In the genomic region with DNA sequence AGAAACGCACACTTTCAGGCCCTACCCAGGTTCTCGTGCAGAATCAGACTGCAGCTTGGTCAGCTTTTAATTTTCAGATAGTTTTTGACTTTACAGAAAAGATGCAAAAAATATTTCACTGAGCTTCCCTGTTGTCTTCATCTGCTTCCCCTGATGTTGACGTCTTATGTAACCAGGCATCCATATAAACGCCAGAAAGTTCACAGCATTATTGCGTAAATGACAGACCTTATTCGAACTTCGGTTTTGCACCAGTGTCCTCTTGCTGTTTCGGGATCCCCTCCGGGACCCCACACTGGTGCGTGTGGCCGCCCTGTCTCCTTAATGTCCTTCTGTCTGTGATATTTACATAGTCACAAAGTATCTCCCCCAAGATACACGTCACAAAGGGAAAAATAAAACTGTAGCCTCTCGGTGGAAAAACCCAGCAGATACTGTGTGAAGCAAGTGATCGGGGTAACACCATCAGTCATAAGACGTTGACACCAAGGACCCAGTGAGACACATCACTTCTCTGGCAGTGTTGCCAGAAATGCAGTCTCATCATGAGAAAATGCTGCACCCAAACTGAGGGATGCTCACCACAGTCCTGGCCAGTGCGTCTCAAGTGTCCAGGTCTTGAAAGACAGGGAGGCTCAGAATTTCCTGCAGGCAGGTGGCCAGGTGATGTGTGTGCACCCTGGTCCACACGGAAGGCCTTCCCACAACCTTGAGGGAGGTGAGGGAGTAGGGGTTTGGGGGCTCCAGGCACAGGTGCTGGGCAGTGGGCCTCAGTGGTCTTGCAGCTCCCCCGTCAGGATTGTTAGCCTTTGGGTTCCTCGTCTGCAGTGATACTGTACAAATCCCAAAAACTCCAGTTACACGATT, we compare ENCODE assay signal across 9 cellular contexts. TPM values are rescaled to one million over a fixed set of nuclear protein-coding genes. Genes with fewer than 3 reads are reported as not detected.
A peak's percentile ranks its signal among the peaks of the same experiment; 100 is the strongest.
DNase-seq lines count a peak whose midpoint lies in the region; ATAC-seq and TF ChIP-seq lines count a peak whose summit lies in the region.
"Had no signal": no experiment of that assay in that cellular context is flagged by ENCODE, and none has a peak within 500 bp of the region (broad histone marks: within the 10 kb centered on the region; RNA-seq: fewer than 3 reads in every experiment).

No MANE protein-coding gene starts in this region.

- H3K27ac Mint-ChIP-seq in activated naive CD8-positive, alpha-beta T cell treated with anti-CD3 and anti-CD28 coated beads, Interleukin-2, amount 10 ng/mL, durations not matched to agents 7 days and 5 days: peak overlapping the region; percentile 97
- peak overlapping the region; percentile 92 for H3K27ac Mint-ChIP-seq in type B pancreatic cell

- TF ChIP-seq CTCF in left lung (IDR thresholded peaks at IDR 0.05): no peak
- TF ChIP-seq CTCF in type B pancreatic cell (conservative IDR thresholded peaks at IDR 0.05): no peak
- no peak for TF ChIP-seq CTCF in GM20000 (IDR thresholded peaks at IDR 0.05; ENCODE audit: extremely low read depth, missing control alignments)

- POLR2A ChIA-PET in activated naive CD8-positive, alpha-beta T cell treated with anti-CD3 and anti-CD28 coated beads, Interleukin-2, amount 10 ng/mL, durations not matched to agents 7 days and 5 days (lab: Charles Lee): interaction anchor here (0.8 to 1.5 kb wide), 5 partner anchors 12 to 1237 kb away, joined by 3 to 15 read pairs (median 6); no protein-coding TSS in a partner anchor

- no peaks in the 10 kb centered on the region for H3K9me3 Mint-ChIP-seq in activated naive CD8-positive, alpha-beta T cell treated with anti-CD3 and anti-CD28 coated beads, Interleukin-2, amount 10 ng/mL, durations not matched to agents 7 days and 5 days
- no peaks in the 10 kb centered on the region for H3K9me3 Mint-ChIP-seq in type B pancreatic cell

- peaks cover 0 to 9% of the 10 kb centered on the region in 2 donors for H3K36me3 ChIP-seq in left lung

- H3K4me3 ChIP-seq in left lung: no peak overlapping the region
- H3K4me3 ChIP-seq: PC-9 had no signal

- intact Hi-C loops in Right ventricle myocardium superior (cut with DNase I): no loop called here
- intact Hi-C loops in left ventricle myocardium superior (cut with micrococcal nuclease): no loop called here
- intact Hi-C loops in left lung (cut with DNase I): no loop called here
- intact Hi-C loops in posterior vena cava (cut with DNase I): no loop called here

- peaks cover 23% of the 10 kb centered on the region for H3K36me3 Mint-ChIP-seq in activated naive CD8-positive, alpha-beta T cell treated with anti-CD3 and anti-CD28 coated beads, Interleukin-2, amount 10 ng/mL, durations not matched to agents 7 days and 5 days
- H3K36me3 Mint-ChIP-seq in type B pancreatic cell: peaks cover 21% of the 10 kb centered on the region

- DNase-seq in Right ventricle myocardium superior (peak; percentile 24), left ventricle myocardium superior (no peak), left lung (peak in 1 of 2 donors; percentile 37), type B pancreatic cell (ENCODE audit: extremely low spot score, unreplicated experiment) (no peak), NCI-H1436 (lab: John Stamatoyannopoulos, UW) (no peak), posterior vena cava (ENCODE audit: low spot score) (no peak), GM20000 (ENCODE audit: low spot score) (no peak)
- no peak for DNase-seq in activated naive CD8-positive, alpha-beta T cell treated with anti-CD3 and anti-CD28 coated beads, Interleukin-2, amount 10 ng/mL, durations not matched to agents 7 days and 5 days

- H3K27me3 ChIP-seq in left lung: no peaks in the 10 kb centered on the region

- H3K27ac ChIP-seq in left lung: peak overlapping the region; percentile 62 to 95
- H3K27ac ChIP-seq: PC-9 had no signal

- no peaks in the 10 kb centered on the region for H3K27me3 Mint-ChIP-seq in activated naive CD8-positive, alpha-beta T cell treated with anti-CD3 and anti-CD28 coated beads, Interleukin-2, amount 10 ng/mL, durations not matched to agents 7 days and 5 days
- no peaks in the 10 kb centered on the region for H3K27me3 Mint-ChIP-seq in type B pancreatic cell

- no peaks in the 10 kb centered on the region for H3K9me3 ChIP-seq in left lung

- H3K4me1 ChIP-seq in left lung: peaks cover 23 to 74% of the 10 kb centered on the region in 2 donors

- no peak for ATAC-seq in Right ventricle myocardium superior (ENCODE audit: poor library complexity)
- ATAC-seq in left ventricle myocardium superior: no peak
- no peak for ATAC-seq in activated naive CD8-positive, alpha-beta T cell treated with anti-CD3 and anti-CD28 coated beads, Interleukin-2, amount 10 ng/mL, durations not matched to agents 7 days and 5 days (ENCODE audit: low read depth)
- no peak for ATAC-seq in left lung

- peak overlapping the region; percentile 84 for H3K4me3 Mint-ChIP-seq in activated naive CD8-positive, alpha-beta T cell treated with anti-CD3 and anti-CD28 coated beads, Interleukin-2, amount 10 ng/mL, durations not matched to agents 7 days and 5 days
- H3K4me3 Mint-ChIP-seq in type B pancreatic cell: peak overlapping the region; percentile 81

- peaks cover 52% of the 10 kb centered on the region for H3K4me1 Mint-ChIP-seq in activated naive CD8-positive, alpha-beta T cell treated with anti-CD3 and anti-CD28 coated beads, Interleukin-2, amount 10 ng/mL, durations not matched to agents 7 days and 5 days
- H3K4me1 Mint-ChIP-seq in type B pancreatic cell (ENCODE audit: unreplicated experiment): peaks cover 71% of the 10 kb centered on the region

RNA-seq across cellular contexts. Expression of gene BANP, which starts 4.3 kb away (rescaled TPM):
- total RNA-seq in Right ventricle myocardium superior: 12.6 TPM
- 15.5 TPM for total RNA-seq in left ventricle myocardium superior
- total RNA-seq in activated naive CD8-positive, alpha-beta T cell treated with anti-CD3 and anti-CD28 coated beads, Interleukin-2, amount 10 ng/mL, durations not matched to agents 7 days and 5 days: 10 to 100 TPM; 50.2 to 55.1 TPM
- 10 to 100 TPM; 19.3 to 35.9 TPM for total RNA-seq in left lung
- 28.3 and 36.9 TPM in 2 replicates for total RNA-seq in type B pancreatic cell (ENCODE audit: low replicate concordance)
- 10 to 100 TPM; 14.7 to 20.9 TPM for total RNA-seq in posterior vena cava

RNA-seq across cellular contexts. Expression of gene CA5A, which starts 19.2 kb away (rescaled TPM):
- total RNA-seq in Right ventricle myocardium superior (not detected), left ventricle myocardium superior (not detected), left lung (under 1 TPM; 0.09 to 0.10 TPM), type B pancreatic cell (ENCODE audit: low replicate concordance) (0.70 TPM in 1 of 2 replicates, not detected in the other), posterior vena cava (not detected)
- not detected for total RNA-seq in activated naive CD8-positive, alpha-beta T cell treated with anti-CD3 and anti-CD28 coated beads, Interleukin-2, amount 10 ng/mL, durations not matched to agents 7 days and 5 days
